ENCODE assay signal across 1 cellular context in the genomic region with DNA sequence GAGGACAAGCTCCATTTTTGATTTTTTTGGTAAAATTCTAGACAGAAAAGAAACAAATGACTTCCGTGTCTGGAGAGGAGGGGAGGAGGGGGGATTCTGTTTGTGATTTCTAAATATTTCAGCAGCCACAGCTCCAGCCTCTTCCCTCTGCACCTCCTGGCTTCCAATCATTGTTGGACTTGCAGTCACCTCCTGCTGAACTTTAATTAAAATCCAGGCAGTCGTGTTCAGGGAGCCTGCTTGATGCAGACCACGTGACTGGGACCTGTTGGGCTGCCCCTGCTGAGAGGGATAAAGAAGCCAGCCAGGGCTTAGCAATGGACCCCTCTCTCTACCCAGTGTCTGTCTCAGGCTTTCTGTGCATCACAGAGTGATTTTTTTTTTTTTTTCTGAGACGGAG.
TF ChIP-seq lines count a peak whose summit lies in the region.

No MANE protein-coding gene starts in this region.

TF ChIP-seq in WTC11, 78 proteins besides CTCF, POLR2A, EP300 and RAD21:
- TF ChIP-seq, protein P1, sequence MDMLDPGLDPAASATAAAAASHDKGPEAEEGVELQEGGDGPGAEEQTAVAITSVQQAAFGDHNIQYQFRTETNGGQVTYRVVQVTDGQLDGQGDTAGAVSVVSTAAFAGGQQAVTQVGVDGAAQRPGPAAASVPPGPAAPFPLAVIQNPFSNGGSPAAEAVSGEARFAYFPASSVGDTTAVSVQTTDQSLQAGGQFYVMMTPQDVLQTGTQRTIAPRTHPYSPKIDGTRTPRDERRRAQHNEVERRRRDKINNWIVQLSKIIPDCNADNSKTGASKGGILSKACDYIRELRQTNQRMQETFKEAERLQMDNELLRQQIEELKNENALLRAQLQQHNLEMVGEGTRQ (CRISPR knock-in tag; IDR thresholded peaks at IDR 0.05): peak; percentile 92
- no peak for TF ChIP-seq ATF1 (CRISPR knock-in tag; IDR thresholded peaks at IDR 0.05)
- TF ChIP-seq ZNF423 (CRISPR knock-in tag; IDR thresholded peaks at IDR 0.05): peak; percentile 50; the same call in 1 of the 2 replicates
- TF ChIP-seq, protein P2, sequence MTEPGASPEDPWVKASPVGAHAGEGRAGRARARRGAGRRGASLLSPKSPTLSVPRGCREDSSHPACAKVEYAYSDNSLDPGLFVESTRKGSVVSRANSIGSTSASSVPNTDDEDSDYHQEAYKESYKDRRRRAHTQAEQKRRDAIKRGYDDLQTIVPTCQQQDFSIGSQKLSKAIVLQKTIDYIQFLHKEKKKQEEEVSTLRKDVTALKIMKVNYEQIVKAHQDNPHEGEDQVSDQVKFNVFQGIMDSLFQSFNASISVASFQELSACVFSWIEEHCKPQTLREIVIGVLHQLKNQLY (CRISPR knock-in tag; IDR thresholded peaks at IDR 0.05): no peak
- TF ChIP-seq, protein P3, sequence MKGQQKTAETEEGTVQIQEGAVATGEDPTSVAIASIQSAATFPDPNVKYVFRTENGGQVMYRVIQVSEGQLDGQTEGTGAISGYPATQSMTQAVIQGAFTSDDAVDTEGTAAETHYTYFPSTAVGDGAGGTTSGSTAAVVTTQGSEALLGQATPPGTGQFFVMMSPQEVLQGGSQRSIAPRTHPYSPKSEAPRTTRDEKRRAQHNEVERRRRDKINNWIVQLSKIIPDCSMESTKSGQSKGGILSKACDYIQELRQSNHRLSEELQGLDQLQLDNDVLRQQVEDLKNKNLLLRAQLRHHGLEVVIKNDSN (CRISPR knock-in tag; IDR thresholded peaks at IDR 0.05): peak; percentile 89
TF ChIP-seq in WTC11: peak in this region for 3.
